24 cellular contexts compared by ENCODE assay signal in the genomic region with DNA sequence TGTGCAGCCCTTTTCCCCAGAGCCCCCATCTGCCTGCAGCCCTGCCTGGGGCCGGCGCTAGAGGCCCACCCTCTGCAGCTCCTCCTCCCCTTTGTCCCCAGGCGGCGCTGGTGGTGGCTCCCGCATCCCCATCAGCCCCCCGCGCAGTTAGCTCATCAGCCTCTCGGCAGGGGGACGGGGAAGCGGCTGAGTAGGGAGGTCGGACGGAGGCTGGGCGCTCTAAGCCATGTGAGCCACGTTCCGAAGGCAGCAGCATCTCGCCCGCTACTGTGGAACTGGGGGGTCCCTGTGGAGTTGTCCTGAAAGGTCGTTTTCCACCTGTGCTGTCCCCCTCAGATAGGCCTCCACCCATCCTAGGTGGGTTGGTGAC. TPM values are rescaled to one million over a fixed set of nuclear protein-coding genes. Genes with fewer than 3 reads are reported as not detected.
A peak's percentile ranks its signal among the peaks of the same experiment; 100 is the strongest.
DNase-seq lines count a peak whose midpoint lies in the region; ATAC-seq, FAIRE-seq and TF ChIP-seq lines count a peak whose summit lies in the region.
"Had no signal": no experiment of that assay in that cellular context is flagged by ENCODE, and none has a peak within 500 bp of the region (broad histone marks: within the 10 kb centered on the region; RNA-seq: fewer than 3 reads in every experiment).

No MANE protein-coding gene starts in this region.

- H3K27ac Mint-ChIP-seq in endothelial cell (ENCODE audit: unreplicated experiment) (no peak overlapping the region), neural crest cell (ENCODE audit: unreplicated experiment) (no peak overlapping the region)
- H3K27ac Mint-ChIP-seq: activated T-helper 17 cell treated with anti-CD3 and anti-CD28 coated beads, Interleukin-2, amount 50 U/mL, for 72 hours; type B pancreatic cell had no signal

- H3K9me3 Mint-ChIP-seq in endothelial cell (ENCODE audit: unreplicated experiment) (no peaks in the 10 kb centered on the region), neural crest cell (no peaks in the 10 kb centered on the region)
- H3K9me3 Mint-ChIP-seq: activated T-helper 17 cell treated with anti-CD3 and anti-CD28 coated beads, Interleukin-2, amount 50 U/mL, for 72 hours; CD8-positive, alpha-beta memory T cell; central memory CD8-positive, alpha-beta T cell; stimulated activated naive CD8-positive, alpha-beta T cell treated with anti-CD3 and anti-CD28 coated beads, Interleukin-15, amount 100 ng/mL, for 72 hours; type B pancreatic cell had no signal

- no peak for FAIRE-seq in GM12891 (lab: Jason Lieb, UNC)

- H3K4me1 Mint-ChIP-seq in endothelial cell (ENCODE audit: unreplicated experiment) (peaks cover 37% of the 10 kb centered on the region), neural crest cell (peaks cover 41% of the 10 kb centered on the region)
- H3K4me1 Mint-ChIP-seq: activated T-helper 17 cell treated with anti-CD3 and anti-CD28 coated beads, Interleukin-2, amount 50 U/mL, for 72 hours; CD8-positive, alpha-beta memory T cell; central memory CD8-positive, alpha-beta T cell; stimulated activated naive CD8-positive, alpha-beta T cell treated with anti-CD3 and anti-CD28 coated beads, Interleukin-15, amount 100 ng/mL, for 72 hours had no signal

- DNase-seq in GM12891 (ENCODE audit: insufficient read length, low spot score) (peak; percentile 27), GM20000 (ENCODE audit: low spot score) (peak; percentile 25), endothelial cell (ENCODE audit: low spot score) (no peak), neural crest cell (ENCODE audit: low read depth, low spot score) (no peak), DMS153 treated with DMSO at 0.1 percent for 48 hours (lab: John Stamatoyannopoulos, UW; ENCODE audit: unreplicated experiment) (no peak), GF-D8 (lab: John Stamatoyannopoulos, UW) (no peak)
- DNase-seq: activated CD8-positive, alpha-beta memory T cell treated with anti-CD3 and anti-CD28 coated beads for 24 hours; CD8-positive, alpha-beta memory T cell; DMS79; KBM-7; NCI-H2171 treated with DMSO at 0.1 percent for 48 hours; NCI-H526; RPMI8226; stimulated activated CD4-positive, alpha-beta T cell treated with anti-CD3 and anti-CD28 coated beads, Interleukin-4, amount 100 ng/mL, for 4 hours had no signal

- no peak for TF ChIP-seq POLR2A in GM12891 (IDR thresholded peaks at IDR 0.05; ENCODE audit: low read depth, low read length)

- H3K4me3 Mint-ChIP-seq in endothelial cell (ENCODE audit: unreplicated experiment) = peak overlapping the region; percentile 10
- peak overlapping the region; percentile 1 for H3K4me3 Mint-ChIP-seq in neural crest cell
- H3K4me3 Mint-ChIP-seq: activated T-helper 17 cell treated with anti-CD3 and anti-CD28 coated beads, Interleukin-2, amount 50 U/mL, for 72 hours; CD8-positive, alpha-beta memory T cell; central memory CD8-positive, alpha-beta T cell; stimulated activated naive CD8-positive, alpha-beta T cell treated with anti-CD3 and anti-CD28 coated beads, Interleukin-15, amount 100 ng/mL, for 72 hours; type B pancreatic cell had no signal

- ATAC-seq in GM21619 (IDR thresholded peaks at IDR 0.05; ENCODE audit: unreplicated experiment) = no peak
- ATAC-seq: activated T-helper 17 cell treated with anti-CD3 and anti-CD28 coated beads, Interleukin-2, amount 50 U/mL, for 72 hours; gastroesophageal sphincter; left lung; stimulated activated naive CD8-positive, alpha-beta T cell treated with anti-CD3 and anti-CD28 coated beads, Interleukin-15, amount 100 ng/mL, for 72 hours had no signal

- H3K27me3 Mint-ChIP-seq in endothelial cell (ENCODE audit: unreplicated experiment) (peaks cover 44% of the 10 kb centered on the region), neural crest cell (ENCODE audit: low read depth) (no peaks in the 10 kb centered on the region)
- H3K27me3 Mint-ChIP-seq: activated T-helper 17 cell treated with anti-CD3 and anti-CD28 coated beads, Interleukin-2, amount 50 U/mL, for 72 hours; central memory CD8-positive, alpha-beta T cell; stimulated activated naive CD8-positive, alpha-beta T cell treated with anti-CD3 and anti-CD28 coated beads, Interleukin-15, amount 100 ng/mL, for 72 hours; type B pancreatic cell had no signal

- peaks cover 40% of the 10 kb centered on the region for H3K36me3 Mint-ChIP-seq in endothelial cell (ENCODE audit: low read depth, unreplicated experiment)
- H3K36me3 Mint-ChIP-seq in neural crest cell (ENCODE audit: low read depth) = peaks cover 7% of the 10 kb centered on the region

- TF ChIP-seq CTCF in GM20000 (IDR thresholded peaks at IDR 0.05; ENCODE audit: extremely low read depth, missing control alignments) (no peak), endothelial cell (IDR thresholded peaks at IDR 0.05; ENCODE audit: unreplicated experiment) (no peak), neural crest cell (conservative IDR thresholded peaks at IDR 0.05) (no peak)

TF ChIP-seq in GM12891, 5 proteins besides CTCF, POLR2A, EP300 and RAD21:
- TF ChIP-seq PAX5 (IDR thresholded peaks at IDR 0.05; ENCODE audit: insufficient read depth, low read length, severe bottlenecking) (no peak), POLR2AphosphoS5 (IDR thresholded peaks at IDR 0.05; ENCODE audit: low read depth, low read length) (no peak), TAF1 (IDR thresholded peaks at IDR 0.05; ENCODE audit: low read depth, low read length) (no peak), SPI1 (IDR thresholded peaks at IDR 0.05; ENCODE audit: low read depth, low read length) (no peak), POU2F2 (IDR thresholded peaks at IDR 0.05; ENCODE audit: low read depth, low read length) (no peak)

RNA-seq across cellular contexts. Expression of gene GBX1, which starts 29.0 kb away (rescaled TPM):
- not detected for polyA plus RNA-seq in GM12891 (2012; ENCODE audit: low read depth, missing spikeins)
- total RNA-seq in endothelial cell (ENCODE audit: unreplicated experiment) = 13.8 TPM
- total RNA-seq in neural crest cell = 2.0 and 2.4 TPM in 2 replicates
- total RNA-seq: adrenal gland; CD8-positive, alpha-beta memory T cell; esophagus muscularis mucosa; gastroesophageal sphincter; left lung; mononuclear cell had no signal
- polyA plus RNA-seq: adrenal gland; CD8-positive, alpha-beta memory T cell had no signal

RNA-seq across cellular contexts. Expression of gene ASB10, which starts 48.5 kb away (rescaled TPM):
- not detected for polyA plus RNA-seq in GM12891 (2012; ENCODE audit: low read depth, missing spikeins)
- total RNA-seq in endothelial cell (ENCODE audit: unreplicated experiment) (not detected), neural crest cell (not detected in 2 replicates)
- total RNA-seq: activated T-helper 17 cell treated with anti-CD3 and anti-CD28 coated beads, Interleukin-2, amount 50 U/mL, for 72 hours; adrenal gland; CD8-positive, alpha-beta memory T cell; esophagus muscularis mucosa; gastroesophageal sphincter; left lung; mononuclear cell had no signal
- polyA plus RNA-seq: adrenal gland; CD8-positive, alpha-beta memory T cell had no signal

RNA-seq across cellular contexts. Expression of gene AGAP3, which starts 52.3 kb away (rescaled TPM):
- polyA plus RNA-seq in GM12891 (2012; ENCODE audit: low read depth, missing spikeins) = 21.4 TPM
- total RNA-seq in endothelial cell (ENCODE audit: unreplicated experiment) (206 TPM), neural crest cell (128 and 139 TPM in 2 replicates)

RNA-seq across cellular contexts. Expression of gene TMUB1, which starts 55.2 kb away (rescaled TPM):
- polyA plus RNA-seq in GM12891 (2012; ENCODE audit: low read depth, missing spikeins) = 39.5 TPM
- total RNA-seq in endothelial cell (ENCODE audit: unreplicated experiment) (40.8 TPM), neural crest cell (44.9 and 46.5 TPM in 2 replicates)

RNA-seq across cellular contexts. Expression of gene FASTK, which starts 57.9 kb away (rescaled TPM):
- 58.3 TPM for polyA plus RNA-seq in GM12891 (2012; ENCODE audit: low read depth, missing spikeins)
- total RNA-seq in endothelial cell (ENCODE audit: unreplicated experiment) (68.0 TPM), neural crest cell (82.4 and 86.1 TPM in 2 replicates)

Comparison
In these comparisons a context has a peak if more than half of its experiments do, and no peak if none do; other contexts are left out.
1. DNase-seq: peak in GM12891 (single experiment) and GM20000 (single experiment); none in endothelial cell (single experiment), neural crest cell (single experiment), DMS153 treated with DMSO at 0.1 percent for 48 hours (single experiment) and GF-D8 (single experiment).